2 cellular contexts compared by ENCODE assay signal in genomic region chr3:127037971-127038446, GRCh38.
TF ChIP-seq lines count a peak whose summit lies in the region.

No MANE protein-coding gene starts in this region.

TF ChIP-seq in IMR-90, 13 proteins besides CTCF, POLR2A, EP300 and RAD21:
- TF ChIP-seq CHD1 (IDR thresholded peaks at IDR 0.05; ENCODE audit: low read depth, low read length) (no peak), CEBPB (IDR thresholded peaks at IDR 0.05; ENCODE audit: low read depth, low read length) (0 out of 2 replicates have a peak, but pooled peaks have one; percentile 13)

TF ChIP-seq in SK-N-SH, 30 proteins besides CTCF, POLR2A, EP300 and RAD21:
- TF ChIP-seq NFIC (IDR thresholded peaks at IDR 0.05; ENCODE audit: borderline replicate concordance) = no peak
- no peak for TF ChIP-seq MXI1 (IDR thresholded peaks at IDR 0.05; ENCODE audit: low read depth, low read length)
- no peak for TF ChIP-seq ELF1 (IDR thresholded peaks at IDR 0.05)
- TF ChIP-seq GABPA (IDR thresholded peaks at IDR 0.05; ENCODE audit: low read depth) = no peak
- TF ChIP-seq RXRA (IDR thresholded peaks at IDR 0.05; ENCODE audit: borderline replicate concordance, low read depth) = no peak
- TF ChIP-seq FOXM1 (IDR thresholded peaks at IDR 0.05; ENCODE audit: low read depth) = no peak
- no peak for TF ChIP-seq ZBTB33 (IDR thresholded peaks at IDR 0.05; ENCODE audit: borderline replicate concordance, low read depth)
- no peak for TF ChIP-seq TCF12 (IDR thresholded peaks at IDR 0.05)
- TF ChIP-seq SMC3 (IDR thresholded peaks at IDR 0.05; ENCODE audit: low read depth, low read length) = no peak
- TF ChIP-seq EZH2phosphoT487 (IDR thresholded peaks at IDR 0.05; ENCODE audit: borderline replicate concordance, low read depth) = no peak
- no peak for TF ChIP-seq NRF1 (IDR thresholded peaks at IDR 0.05; ENCODE audit: low read depth, low read length)
- TF ChIP-seq GATA2 (CRISPR knock-in tag; IDR thresholded peaks at IDR 0.05) = no peak
- TF ChIP-seq FOXJ3 (CRISPR knock-in tag; IDR thresholded peaks at IDR 0.05) = no peak
- no peak for TF ChIP-seq FOSL2 (IDR thresholded peaks at IDR 0.05; ENCODE audit: borderline replicate concordance, low read depth)
- no peak for TF ChIP-seq MEF2A (IDR thresholded peaks at IDR 0.05; ENCODE audit: borderline replicate concordance, low read depth)
- no peak for TF ChIP-seq SIN3A (IDR thresholded peaks at IDR 0.05; ENCODE audit: borderline replicate concordance, low read depth, low read length)
- no peak for TF ChIP-seq USF1 (IDR thresholded peaks at IDR 0.05; ENCODE audit: borderline replicate concordance, low read depth)
- no peak for TF ChIP-seq MAX (IDR thresholded peaks at IDR 0.05; ENCODE audit: low read depth)
